20 cellular contexts compared by ENCODE assay signal in genomic region chr7:98862716-98863420, GRCh38. TPM values are rescaled to one million over a fixed set of nuclear protein-coding genes. Genes with fewer than 3 reads are reported as not detected.
DNase-seq lines count a peak whose midpoint lies in the region; ATAC-seq and TF ChIP-seq lines count a peak whose summit lies in the region.
"Had no signal": no experiment of that assay in that cellular context is flagged by ENCODE, and none has a peak within 500 bp of the region (broad histone marks: within the 10 kb centered on the region; RNA-seq: fewer than 3 reads in every experiment).

No MANE protein-coding gene starts in this region.

- no peak overlapping the region for H4K5ac ChIP-seq in IMR-90 (ENCODE audit: low read depth, low read length)

- H4K20me1 ChIP-seq in IMR-90 (ENCODE audit: insufficient read depth, low read length) (no peaks in the 10 kb centered on the region), MM.1S (ENCODE audit: insufficient read depth, low read length) (no peaks in the 10 kb centered on the region)

- H3K4me1 ChIP-seq in IMR-90 (ENCODE audit: control insufficient read depth, insufficient read depth, low read length) (peaks cover 8% of the 10 kb centered on the region), mesenchymal stem cell (ENCODE audit: control insufficient read depth, insufficient read depth, low read depth, low read length) (peaks cover 21% of the 10 kb centered on the region), spleen (no peaks in the 10 kb centered on the region), MM.1S (ENCODE audit: low read length) (no peaks in the 10 kb centered on the region)

- H3K79me2 ChIP-seq in MM.1S (ENCODE audit: low read length), result no peaks in the 10 kb centered on the region

- ATAC-seq in IMR-90 (ENCODE audit: low read depth) (no peak), GM18498 (IDR thresholded peaks at IDR 0.05; ENCODE audit: unreplicated experiment) (no peak)
- ATAC-seq in activated CD8-positive, alpha-beta memory T cell treated with anti-CD3 and anti-CD28 coated beads, Interleukin-2, amount 10 ng/mL, durations not matched to agents 7 days and 5 days, result no peak
- ATAC-seq: GM12878 had no signal

- no peaks in the 10 kb centered on the region for H3K36me3 Mint-ChIP-seq in activated CD8-positive, alpha-beta memory T cell treated with anti-CD3 and anti-CD28 coated beads, Interleukin-2, amount 10 ng/mL, durations not matched to agents 7 days and 5 days
- H3K36me3 Mint-ChIP-seq: CD4-positive, CD25-positive, alpha-beta regulatory T cell had no signal

- no peak overlapping the region for H3K9ac ChIP-seq in IMR-90 (ENCODE audit: low read depth, low read length)
- H3K9ac ChIP-seq in mesenchymal stem cell (ENCODE audit: low read length), result no peak overlapping the region
- H3K9ac ChIP-seq in MM.1S (ENCODE audit: low read length), result no peak overlapping the region
- H3K9ac ChIP-seq: GM23248 had no signal

- dilution Hi-C loops in IMR-90 (cut with HindIII; ENCODE audit: low sequenced_read_pairs, unreplicated experiment), result no loop called here

- TF ChIP-seq CTCF in IMR-90 (conservative IDR thresholded peaks at IDR 0.05; ENCODE audit: low read depth, low read length), result no peak
- TF ChIP-seq CTCF in WERI-Rb-1 (IDR thresholded peaks at IDR 0.05; ENCODE audit: low read depth, low read length), result no peak
- no peak for TF ChIP-seq CTCF in spleen (IDR thresholded peaks at IDR 0.05 in 8 of 11, conservative IDR thresholded peaks at IDR 0.05 in 3 of 11)
- no peak for TF ChIP-seq CTCF in MM.1S (IDR thresholded peaks at IDR 0.05; ENCODE audit: low read length)

- CTCF ChIA-PET in IMR-90 (lab: Yijun Ruan, JAX), result interaction anchor here (0.7 kb wide), 1 partner anchor 665 kb away, joined by 3 read pairs; no protein-coding TSS in a partner anchor
- CTCF ChIA-PET in activated CD8-positive, alpha-beta memory T cell treated with anti-CD3 and anti-CD28 coated beads, Interleukin-2, amount 10 ng/mL, durations not matched to agents 7 days and 5 days (lab: Charles Lee), result interaction anchor here (1.7 kb wide), 1 partner anchor 22 kb away, joined by 5 read pairs; no protein-coding TSS in a partner anchor

- H3K79me1 ChIP-seq in IMR-90 (ENCODE audit: low read depth in 1 of 2, low read length in 2 of 2), result peaks cover 0 to 3% of the 10 kb centered on the region in 2 experiments; a peak in 1 of 4 replicates
- no peaks in the 10 kb centered on the region for H3K79me1 ChIP-seq in mesenchymal stem cell (replicated peaks; ENCODE audit: low read length, poor library complexity, severe bottlenecking)

- H2BK15ac ChIP-seq in IMR-90 (ENCODE audit: low read depth, low read length) (no peak overlapping the region; the same call in 2 of the 3 replicates), mesenchymal stem cell (ENCODE audit: low read depth, poor library complexity, severe bottlenecking) (no peak overlapping the region)

- H3K9me3 ChIP-seq in IMR-90 (ENCODE audit: control insufficient read depth, insufficient read depth, low read length), result no peaks in the 10 kb centered on the region
- no peaks in the 10 kb centered on the region for H3K9me3 ChIP-seq in WERI-Rb-1 (ENCODE audit: severe bottlenecking)
- no peaks in the 10 kb centered on the region for H3K9me3 ChIP-seq in mesenchymal stem cell (ENCODE audit: control insufficient read depth, low read length)
- no peaks in the 10 kb centered on the region for H3K9me3 ChIP-seq in spleen
- H3K9me3 ChIP-seq in MM.1S (replicated peaks; ENCODE audit: insufficient read depth, low read length), result no peaks in the 10 kb centered on the region
- H3K9me3 ChIP-seq: BE2C, HAP-1 had no signal

- H3F3A ChIP-seq in MM.1S (ENCODE audit: insufficient read depth, low read length), result no peaks in the 10 kb centered on the region

- H3K4me2 ChIP-seq in IMR-90 (ENCODE audit: low read depth, low read length), result no peak overlapping the region
- no peak overlapping the region for H3K4me2 ChIP-seq in mesenchymal stem cell (ENCODE audit: low read length, poor library complexity, severe bottlenecking)
- H3K4me2 ChIP-seq in MM.1S (ENCODE audit: low read depth, low read length), result no peak overlapping the region

- H2BK120ac ChIP-seq in IMR-90 (ENCODE audit: low read depth, low read length) (no peak overlapping the region), mesenchymal stem cell (ENCODE audit: low read depth, low read length) (no peak overlapping the region)

- H3K14ac ChIP-seq in IMR-90 (replicated peaks; ENCODE audit: low read depth, low read length) (no peak overlapping the region), mesenchymal stem cell (ENCODE audit: low read length in 2 of 2) (no peak overlapping the region)

- TF ChIP-seq POLR2A in IMR-90 (IDR thresholded peaks at IDR 0.05; ENCODE audit: low read depth, low read length) (no peak), spleen (IDR thresholded peaks at IDR 0.05) (no peak)

- no peaks in the 10 kb centered on the region for H3K36me3 ChIP-seq in IMR-90 (ENCODE audit: control insufficient read depth, insufficient read depth, low read length)
- H3K36me3 ChIP-seq in WERI-Rb-1, result no peaks in the 10 kb centered on the region
- H3K36me3 ChIP-seq in mesenchymal stem cell (ENCODE audit: control insufficient read depth in 1 of 2, insufficient read depth in 2 of 2, low read depth in 1 of 2, low read length in 2 of 2), result no peaks in the 10 kb centered on the region
- H3K36me3 ChIP-seq in spleen, result no peaks in the 10 kb centered on the region
- H3K36me3 ChIP-seq in MM.1S (replicated peaks; ENCODE audit: insufficient read depth, low read length), result no peaks in the 10 kb centered on the region
- H3K36me3 ChIP-seq: BE2C, HAP-1 had no signal

- POLR2A ChIA-PET in IMR-90 (lab: Charles Lee; ENCODE audit: unreplicated experiment), result interaction anchor here (0.6 kb wide), 1 partner anchor 648 kb away, joined by 3 read pairs; no protein-coding TSS in a partner anchor

- H2AFZ ChIP-seq in IMR-90 (replicated peaks; ENCODE audit: low read length, poor library complexity) (no peak overlapping the region), mesenchymal stem cell (ENCODE audit: low read depth, low read length) (no peak overlapping the region), MM.1S (ENCODE audit: low read length) (no peak overlapping the region)
- H2AFZ ChIP-seq: GM23248 had no signal

- H4K91ac ChIP-seq in IMR-90 (ENCODE audit: insufficient read depth, low read depth, low read length) (no peak overlapping the region), mesenchymal stem cell (ENCODE audit: low read length) (no peak overlapping the region)

- H3K9me2 ChIP-seq in MM.1S (replicated peaks; ENCODE audit: insufficient read depth, low read length), result no peaks in the 10 kb centered on the region

- H3K9me3 Mint-ChIP-seq in activated CD8-positive, alpha-beta memory T cell treated with anti-CD3 and anti-CD28 coated beads, Interleukin-2, amount 10 ng/mL, durations not matched to agents 7 days and 5 days (ENCODE audit: low read depth), result no peaks in the 10 kb centered on the region
- H3K9me3 Mint-ChIP-seq: CD4-positive, CD25-positive, alpha-beta regulatory T cell; CD8-positive, alpha-beta memory T cell had no signal

- H2BK5ac ChIP-seq in IMR-90 (ENCODE audit: low read depth, low read length, poor library complexity, severe bottlenecking) (no peak overlapping the region), mesenchymal stem cell (ENCODE audit: low read depth, low read length, poor library complexity, severe bottlenecking) (no peak overlapping the region)

- BruUV-seq in IMR-90 (replicated peaks; lab: Mats Ljungman, UMichigan), result no TSS peak

- H3K4me3 Mint-ChIP-seq in activated CD8-positive, alpha-beta memory T cell treated with anti-CD3 and anti-CD28 coated beads, Interleukin-2, amount 10 ng/mL, durations not matched to agents 7 days and 5 days, result no peak overlapping the region
- H3K4me3 Mint-ChIP-seq: CD4-positive, CD25-positive, alpha-beta regulatory T cell had no signal

- DNase-seq in IMR-90, result no peak
- DNase-seq in WERI-Rb-1, result peak; percentile 59
- DNase-seq in mesenchymal stem cell, result no peak
- peak; percentile 64 for DNase-seq in spleen
- DNase-seq in activated CD8-positive, alpha-beta memory T cell treated with anti-CD3 and anti-CD28 coated beads, Interleukin-2, amount 10 ng/mL, durations not matched to agents 7 days and 5 days, result no peak
- no peak for DNase-seq in MM.1S
- DNase-seq: ACHN; BE2C; C1 segment of cervical spinal cord; CD4-positive, CD25-positive, alpha-beta regulatory T cell; CD8-positive, alpha-beta memory T cell; COR-L47; DMS 273 treated with DMSO at 0.1 percent for 48 hours; DMS53; DND-41; EL; GM23248 had no signal

- H3K27ac ChIP-seq in IMR-90 (ENCODE audit: insufficient read depth, low read length), result no peak overlapping the region
- peak overlapping the region; percentile 63 for H3K27ac ChIP-seq in WERI-Rb-1
- H3K27ac ChIP-seq in mesenchymal stem cell (ENCODE audit: low read length, poor library complexity, severe bottlenecking), result no peak overlapping the region
- H3K27ac ChIP-seq in spleen, result no peak overlapping the region
- no peak overlapping the region for H3K27ac ChIP-seq in MM.1S (ENCODE audit: low read length)
- H3K27ac ChIP-seq: GM23248 had no signal

- peaks cover 9% of the 10 kb centered on the region for H3K9me1 ChIP-seq in IMR-90 (ENCODE audit: insufficient read depth, low read length)

- H3K4ac ChIP-seq in IMR-90 (ENCODE audit: low read depth, low read length), result no peak overlapping the region
- H3K4ac ChIP-seq in mesenchymal stem cell (ENCODE audit: low read depth in 1 of 2, low read length in 2 of 2), result no peak overlapping the region

- H2AK9ac ChIP-seq in IMR-90 (replicated peaks; ENCODE audit: low read depth, low read length, poor library complexity), result no peak overlapping the region

- H3K27ac Mint-ChIP-seq in activated CD8-positive, alpha-beta memory T cell treated with anti-CD3 and anti-CD28 coated beads, Interleukin-2, amount 10 ng/mL, durations not matched to agents 7 days and 5 days, result no peak overlapping the region
- H3K27ac Mint-ChIP-seq: CD4-positive, CD25-positive, alpha-beta regulatory T cell had no signal

- H2AK5ac ChIP-seq in IMR-90 (ENCODE audit: low read depth, low read length) (peak overlapping the region; percentile 59; the same call in 1 of the 2 replicates), mesenchymal stem cell (ENCODE audit: low read length, severe bottlenecking) (peak overlapping the region; percentile 10)

- H4K8ac ChIP-seq in IMR-90 (ENCODE audit: low read depth in 2 of 2, low read length in 2 of 2), result no peak overlapping the region
- H4K8ac ChIP-seq in mesenchymal stem cell (ENCODE audit: low read length), result no peak overlapping the region

- H3K18ac ChIP-seq in IMR-90 (ENCODE audit: low read depth, low read length) (no peak overlapping the region), mesenchymal stem cell (ENCODE audit: low read depth in 1 of 2, low read length in 2 of 2) (no peak overlapping the region)

- H3K4me1 Mint-ChIP-seq in activated CD8-positive, alpha-beta memory T cell treated with anti-CD3 and anti-CD28 coated beads, Interleukin-2, amount 10 ng/mL, durations not matched to agents 7 days and 5 days, result no peaks in the 10 kb centered on the region
- H3K4me1 Mint-ChIP-seq: CD4-positive, CD25-positive, alpha-beta regulatory T cell; CD8-positive, alpha-beta memory T cell had no signal

- in situ Hi-C loops in IMR-90 (cut with MboI; ENCODE audit: low sequenced_read_pairs), result no loop called here

- no peak overlapping the region for H2BK20ac ChIP-seq in IMR-90 (ENCODE audit: low read depth, low read length)

- no peak for TF ChIP-seq RAD21 in IMR-90 (IDR thresholded peaks at IDR 0.05; ENCODE audit: low read length)

- no peaks in the 10 kb centered on the region for H3K27me3 ChIP-seq in IMR-90 (ENCODE audit: control insufficient read depth, insufficient read depth, low read length)
- no peaks in the 10 kb centered on the region for H3K27me3 ChIP-seq in WERI-Rb-1 (ENCODE audit: insufficient read depth, low read depth, severe bottlenecking)
- peaks cover 10 to 34% of the 10 kb centered on the region in 2 experiments for H3K27me3 ChIP-seq in mesenchymal stem cell (ENCODE audit: control insufficient read depth in 1 of 2, insufficient read depth in 1 of 2, low read length in 2 of 2)
- peaks cover 0 to 41% (median 0%) of the 10 kb centered on the region in 7 donors for H3K27me3 ChIP-seq in spleen (replicated peaks in 1 of 7)
- H3K27me3 ChIP-seq in MM.1S (replicated peaks; ENCODE audit: insufficient read depth, low read length), result no peaks in the 10 kb centered on the region; the same call in 1 of the 2 replicates
- H3K27me3 ChIP-seq: BE2C had no signal

- 86% methylated on average over 9 of the region's 29 CpGs; no CpG with 5 or more reads in 1 of the 2 experiments for WGBS in IMR-90 (ENCODE audit: extremely low coverage in 2 of 2, insufficient read length in 1 of 2), 2 experiments
- 92% methylated on average over 29 of the region's 29 CpGs for WGBS in mesenchymal stem cell
- WGBS in spleen, 5 donors, result 91 to 96% (median 94%) methylated on average over 29 of the region's 29 CpGs

- intact Hi-C loops in IMR-90 (cut with micrococcal nuclease), result no loop called here
- intact Hi-C loops in spleen (cut with DNase I; ENCODE audit: low total_unique reads), result no loop called here

- no peak overlapping the region for H3K56ac ChIP-seq in IMR-90 (ENCODE audit: extremely low read depth, insufficient read depth, low read length)

- peaks cover 13% of the 10 kb centered on the region for H3K27me3 Mint-ChIP-seq in activated CD8-positive, alpha-beta memory T cell treated with anti-CD3 and anti-CD28 coated beads, Interleukin-2, amount 10 ng/mL, durations not matched to agents 7 days and 5 days

- H3K23ac ChIP-seq in IMR-90 (ENCODE audit: low read depth, low read length) (no peak overlapping the region), mesenchymal stem cell (ENCODE audit: low read length in 2 of 2) (no peak overlapping the region)

- H2BK12ac ChIP-seq in mesenchymal stem cell (ENCODE audit: low read length in 2 of 2), result no peak overlapping the region

- H3K4me3 ChIP-seq in IMR-90 (ENCODE audit: insufficient read depth, low read depth, low read length) (no peak overlapping the region), WERI-Rb-1 (ENCODE audit: low read depth, low read length) (no peak overlapping the region; the same call in 1 of the 2 replicates), mesenchymal stem cell (ENCODE audit: insufficient read depth in 1 of 2, low read depth in 1 of 2, low read length in 2 of 2) (no peak overlapping the region), spleen (no peak overlapping the region), MM.1S (ENCODE audit: low read length) (no peak overlapping the region)
- H3K4me3 ChIP-seq: GM12878, GM23248, HAP-1 had no signal

RNA-seq across cellular contexts. Expression of gene TMEM130, which starts 6.9 kb away (rescaled TPM):
- 1.1 and 1.4 TPM in 2 replicates for total RNA-seq in IMR-90 (2012; rRNA removed)
- 13.5 and 14.8 TPM in 2 replicates for polyA plus RNA-seq in IMR-90 (2012; rRNA removed)
- polyA plus RNA-seq in IMR-90 (2012; cell fraction: cytosol; rRNA removed), result 17.4 and 22.2 TPM in 2 replicates
- polyA plus RNA-seq in IMR-90 (2012; cell fraction: nucleus; rRNA removed; ENCODE audit: low replicate concordance), result 14.2 and 24.0 TPM in 2 replicates
- polyA plus RNA-seq in mesenchymal stem cell (2013, experiment 1 of 2), result 0.54 TPM
- 0.32 TPM for polyA plus RNA-seq in mesenchymal stem cell (2013, experiment 2 of 2)
- under 1 TPM in 4 of 7 donors, not detected in 3; 0.37 to 0.55 (median 0.38) TPM for total RNA-seq in spleen
- under 1 TPM; 0.11 to 0.29 (median 0.17) TPM for polyA plus RNA-seq in spleen
- total RNA-seq in activated CD8-positive, alpha-beta memory T cell treated with anti-CD3 and anti-CD28 coated beads, Interleukin-2, amount 10 ng/mL, durations not matched to agents 7 days and 5 days, result not detected
- total RNA-seq: CD4-positive, CD25-positive, alpha-beta regulatory T cell; CD8-positive, alpha-beta memory T cell; GM23248 had no signal
- polyA plus RNA-seq: CD4-positive, CD25-positive, alpha-beta regulatory T cell; CD8-positive, alpha-beta memory T cell had no signal

RNA-seq across cellular contexts. Expression of gene TRRAP, which starts 15.5 kb away (rescaled TPM):
- total RNA-seq in IMR-90 (2012; rRNA removed), result 12.5 TPM in 2 replicates
- polyA plus RNA-seq in IMR-90 (2012; rRNA removed), result 18.1 and 18.8 TPM in 2 replicates
- polyA plus RNA-seq in IMR-90 (2012; cell fraction: cytosol; rRNA removed), result 10.8 and 13.2 TPM in 2 replicates
- 28.4 and 30.9 TPM in 2 replicates for polyA plus RNA-seq in IMR-90 (2012; cell fraction: nucleus; rRNA removed; ENCODE audit: low replicate concordance)
- 8.7 TPM for polyA plus RNA-seq in mesenchymal stem cell (2013, experiment 1 of 2)
- 7.7 TPM for polyA plus RNA-seq in mesenchymal stem cell (2013, experiment 2 of 2)
- 10 to 100 TPM; 50.1 to 73.4 (median 60.9) TPM for total RNA-seq in spleen
- polyA plus RNA-seq in spleen, result 10 to 100 TPM in 1 of 3 donors, 1 to 10 TPM in 2; 8.4 to 14.3 (median 9.2) TPM
- total RNA-seq in activated CD8-positive, alpha-beta memory T cell treated with anti-CD3 and anti-CD28 coated beads, Interleukin-2, amount 10 ng/mL, durations not matched to agents 7 days and 5 days, result 10 to 100 TPM; 56.2 to 56.8 TPM

Comparison
In these comparisons a context has a peak if more than half of its experiments do, and no peak if none do; other contexts are left out.
1. DNase-seq: peak in WERI-Rb-1 (single experiment) and spleen (single experiment); none in IMR-90 (single experiment), mesenchymal stem cell (single experiment), activated CD8-positive, alpha-beta memory T cell treated with anti-CD3 and anti-CD28 coated beads, Interleukin-2, amount 10 ng/mL, durations not matched to agents 7 days and 5 days (single experiment) and MM.1S (single experiment).